16 cellular contexts compared by ENCODE assay signal in the genomic region with DNA sequence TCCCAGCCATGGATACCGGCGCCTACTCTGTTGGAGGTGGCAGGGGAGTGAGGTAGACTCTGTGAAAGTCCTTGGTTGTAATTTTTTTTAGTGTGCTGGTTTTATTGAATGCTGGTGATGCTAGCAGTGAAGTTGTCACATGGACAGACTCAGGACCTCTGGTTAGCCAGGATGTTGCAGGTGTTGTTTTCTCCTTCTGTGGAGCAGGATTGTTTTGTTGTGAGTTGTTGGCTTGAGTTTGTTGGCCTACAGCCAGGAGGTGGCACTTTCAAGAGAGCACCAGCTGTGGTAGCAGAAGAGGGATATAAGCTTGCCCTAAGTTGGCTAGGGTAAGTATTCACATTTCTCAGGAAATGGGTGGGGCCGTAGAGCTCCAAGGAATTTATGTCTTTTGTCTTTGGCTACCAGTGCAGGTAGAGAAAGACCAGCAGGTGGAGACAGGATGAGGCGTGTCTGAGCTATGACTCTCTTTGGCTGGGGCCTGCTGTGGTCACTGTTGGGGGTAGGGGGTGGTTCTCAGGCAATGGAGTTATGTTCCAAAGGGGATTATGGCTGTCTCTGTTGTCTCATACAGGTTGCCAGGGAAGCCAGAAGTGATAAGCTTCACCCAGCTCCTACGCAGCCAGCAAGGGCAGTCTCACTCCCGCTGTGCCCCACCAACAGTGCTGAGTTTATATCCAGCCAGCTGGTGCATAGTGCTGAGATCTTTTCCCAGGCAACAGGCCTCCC.
DNase-seq lines count a peak whose midpoint lies in the region; ATAC-seq and TF ChIP-seq lines count a peak whose summit lies in the region.
"Had no signal": no experiment of that assay in that cellular context is flagged by ENCODE, and none has a peak within 500 bp of the region (broad histone marks: within the 10 kb centered on the region; RNA-seq: fewer than 3 reads in every experiment).

No MANE protein-coding gene starts in this region.

- TF ChIP-seq CTCF in mammary epithelial cell (conservative IDR thresholded peaks at IDR 0.05 in 1 of 2, IDR thresholded peaks at IDR 0.05 in 1 of 2; ENCODE audit: extremely low read depth in 1 of 2, insufficient read depth in 1 of 2, low read depth in 1 of 2, low read length in 2 of 2) (peak; percentile 24 to 56), progenitor cell of endocrine pancreas (IDR thresholded peaks at IDR 0.05; ENCODE audit: unreplicated experiment) (no peak)

- intact Hi-C loops in mammary epithelial cell (cut with micrococcal nuclease) = no loop called here
- intact Hi-C loops in activated naive CD4-positive, alpha-beta T cell treated with anti-CD3 and anti-CD28 coated beads for 36 hours (cut with micrococcal nuclease) = no loop called here

- no peak overlapping the region for H3K4me3 ChIP-seq in mammary epithelial cell (replicated peaks in 1 of 3; ENCODE audit: insufficient read depth in 1 of 3, low read depth in 2 of 3, low read length in 3 of 3)
- H3K4me3 ChIP-seq: HAP-1 had no signal

- no peaks in the 10 kb centered on the region for H3K27me3 Mint-ChIP-seq in progenitor cell of endocrine pancreas
- H3K27me3 Mint-ChIP-seq in activated naive CD4-positive, alpha-beta T cell treated with anti-CD3 and anti-CD28 coated beads for 36 hours (ENCODE audit: low read depth) = no peaks in the 10 kb centered on the region
- H3K27me3 Mint-ChIP-seq: activated CD4-positive, alpha-beta memory T cell treated with anti-CD3 and anti-CD28 coated beads for 36 hours had no signal

- TSS peak; percentile 97 for BruUV-seq in mammary epithelial cell (replicated peaks; lab: Mats Ljungman, UMichigan)

- H3K36me3 ChIP-seq in mammary epithelial cell (ENCODE audit: insufficient read depth, low read length) = no peaks in the 10 kb centered on the region
- H3K36me3 ChIP-seq: HAP-1 had no signal

- peak overlapping the region; percentile 41 for H2AFZ ChIP-seq in mammary epithelial cell (ENCODE audit: low read depth, low read length)
- H2AFZ ChIP-seq: parathyroid adenoma had no signal

- H3K4me3 Mint-ChIP-seq in progenitor cell of endocrine pancreas (ENCODE audit: low read depth) = no peak overlapping the region
- H3K4me3 Mint-ChIP-seq in activated naive CD4-positive, alpha-beta T cell treated with anti-CD3 and anti-CD28 coated beads for 36 hours = no peak overlapping the region
- H3K4me3 Mint-ChIP-seq: activated CD4-positive, alpha-beta memory T cell treated with anti-CD3 and anti-CD28 coated beads for 36 hours had no signal

- CTCF ChIA-PET in mammary epithelial cell (lab: Charles Lee; ENCODE audit: low non-redundant PET) = interaction anchor here (0.5 to 0.7 kb wide), 3 partner anchors 15 to 223 kb away, joined by 3 to 11 read pairs (median 4); no protein-coding TSS in a partner anchor
- CTCF ChIA-PET in activated naive CD4-positive, alpha-beta T cell treated with anti-CD3 and anti-CD28 coated beads for 36 hours (lab: Charles Lee) = no interaction called here

- H3K9me3 Mint-ChIP-seq in progenitor cell of endocrine pancreas (ENCODE audit: low read depth) = no peaks in the 10 kb centered on the region
- H3K9me3 Mint-ChIP-seq in activated naive CD4-positive, alpha-beta T cell treated with anti-CD3 and anti-CD28 coated beads for 36 hours = peaks cover 15% of the 10 kb centered on the region

- no peaks in the 10 kb centered on the region for H3K4me1 Mint-ChIP-seq in progenitor cell of endocrine pancreas (ENCODE audit: low read depth)
- no peaks in the 10 kb centered on the region for H3K4me1 Mint-ChIP-seq in activated naive CD4-positive, alpha-beta T cell treated with anti-CD3 and anti-CD28 coated beads for 36 hours (ENCODE audit: low read depth)

- no peak overlapping the region for H3K9ac ChIP-seq in mammary epithelial cell (ENCODE audit: insufficient read depth, low read length)
- H3K9ac ChIP-seq: parathyroid adenoma had no signal

- peaks cover 24% of the 10 kb centered on the region for H3K4me1 ChIP-seq in mammary epithelial cell (ENCODE audit: insufficient read depth, low read length)
- H3K4me1 ChIP-seq: HAP-1, parathyroid adenoma had no signal

- WGBS in mammary epithelial cell (ENCODE audit: low coverage, missing lambda C conversion rate) = 57% methylated on average over 6 of the region's 6 CpGs

- H3K9me3 ChIP-seq in mammary epithelial cell (replicated peaks; ENCODE audit: insufficient read depth, low read length) = no peaks in the 10 kb centered on the region
- H3K9me3 ChIP-seq: HAP-1 had no signal

- no peaks in the 10 kb centered on the region for H3K27me3 ChIP-seq in mammary epithelial cell (ENCODE audit: insufficient read depth, low read length)

- in situ Hi-C loops in mammary epithelial cell (cut with MboI; ENCODE audit: low sequenced_read_pairs in 2 of 2) = no loop called here

- dilution Hi-C loops in mammary epithelial cell (cut with HindIII; ENCODE audit: low sequenced_read_pairs) = no loop called here

- peak overlapping the region; percentile 57 for H3K27ac Mint-ChIP-seq in progenitor cell of endocrine pancreas
- no peak overlapping the region for H3K27ac Mint-ChIP-seq in activated naive CD4-positive, alpha-beta T cell treated with anti-CD3 and anti-CD28 coated beads for 36 hours
- H3K27ac Mint-ChIP-seq: activated CD4-positive, alpha-beta memory T cell treated with anti-CD3 and anti-CD28 coated beads for 36 hours; activated T-helper 2 cell treated with anti-CD3 and anti-CD28 coated beads, Interferon-gamma antibody, Interleukin-2, Interleukin-4, amounts not matched to agents 10 μg/mL and 5 μg/mL and 100 μg/mL, durations not matched to agents 14 hours and 24 hours and 36 hours had no signal

- no peaks in the 10 kb centered on the region for H3K36me3 Mint-ChIP-seq in progenitor cell of endocrine pancreas (ENCODE audit: insufficient read depth)
- H3K36me3 Mint-ChIP-seq in activated naive CD4-positive, alpha-beta T cell treated with anti-CD3 and anti-CD28 coated beads for 36 hours (ENCODE audit: low read depth) = no peaks in the 10 kb centered on the region
- H3K36me3 Mint-ChIP-seq: activated CD4-positive, alpha-beta memory T cell treated with anti-CD3 and anti-CD28 coated beads for 36 hours had no signal

- DNase-seq in NCI-H1694 treated with DMSO at 0.1 percent for 48 hours (lab: John Stamatoyannopoulos, UW) (peak; percentile 13), NCI-H1694 (lab: John Stamatoyannopoulos, UW) (no peak), NCI-H2171 treated with DMSO at 0.1 percent for 48 hours (lab: John Stamatoyannopoulos, UW) (peak; percentile 98), mammary epithelial cell (peak; percentile 80), progenitor cell of endocrine pancreas (ENCODE audit: low spot score, unreplicated experiment) (no peak), cortex of kidney (lab: John Stamatoyannopoulos, UW) (no peak)
- DNase-seq in activated naive CD4-positive, alpha-beta T cell treated with anti-CD3 and anti-CD28 coated beads for 36 hours = no peak
- DNase-seq: activated CD4-positive, alpha-beta memory T cell treated with anti-CD3 and anti-CD28 coated beads for 36 hours; islet precursor cell; midbrain; SHP77 treated with DMSO at 0.1 percent for 48 hours; stimulated activated CD4-positive, alpha-beta T cell treated with anti-CD3 and anti-CD28 coated beads, Interleukin-15, amount 100 ng/mL, for 24 hours had no signal

- H3K79me2 ChIP-seq in mammary epithelial cell (ENCODE audit: insufficient read depth, low read length) = no peaks in the 10 kb centered on the region
- H3K79me2 ChIP-seq: parathyroid adenoma had no signal

- ATAC-seq in GM18519 (IDR thresholded peaks at IDR 0.05; ENCODE audit: low FRiP score, unreplicated experiment) = no peak

- H4K20me1 ChIP-seq in mammary epithelial cell (ENCODE audit: insufficient read depth, low read length) = no peaks in the 10 kb centered on the region

- H3K4me2 ChIP-seq in mammary epithelial cell (ENCODE audit: insufficient read depth, low read depth, low read length) = no peak overlapping the region

- H3K27ac ChIP-seq in mammary epithelial cell (ENCODE audit: insufficient read depth, low read depth, low read length) = peak overlapping the region; percentile 36
- H3K27ac ChIP-seq: parathyroid adenoma had no signal

Comparison
In these comparisons a context has a peak if more than half of its experiments do, and no peak if none do; other contexts are left out.
1. DNase-seq: peak in NCI-H1694 treated with DMSO at 0.1 percent for 48 hours (single experiment), NCI-H2171 treated with DMSO at 0.1 percent for 48 hours (single experiment) and mammary epithelial cell (single experiment); none in NCI-H1694 (single experiment), progenitor cell of endocrine pancreas (single experiment), activated naive CD4-positive, alpha-beta T cell treated with anti-CD3 and anti-CD28 coated beads for 36 hours (single experiment) and cortex of kidney (single experiment).